ENCODE assay signal across 8 cellular contexts in the genomic region with DNA sequence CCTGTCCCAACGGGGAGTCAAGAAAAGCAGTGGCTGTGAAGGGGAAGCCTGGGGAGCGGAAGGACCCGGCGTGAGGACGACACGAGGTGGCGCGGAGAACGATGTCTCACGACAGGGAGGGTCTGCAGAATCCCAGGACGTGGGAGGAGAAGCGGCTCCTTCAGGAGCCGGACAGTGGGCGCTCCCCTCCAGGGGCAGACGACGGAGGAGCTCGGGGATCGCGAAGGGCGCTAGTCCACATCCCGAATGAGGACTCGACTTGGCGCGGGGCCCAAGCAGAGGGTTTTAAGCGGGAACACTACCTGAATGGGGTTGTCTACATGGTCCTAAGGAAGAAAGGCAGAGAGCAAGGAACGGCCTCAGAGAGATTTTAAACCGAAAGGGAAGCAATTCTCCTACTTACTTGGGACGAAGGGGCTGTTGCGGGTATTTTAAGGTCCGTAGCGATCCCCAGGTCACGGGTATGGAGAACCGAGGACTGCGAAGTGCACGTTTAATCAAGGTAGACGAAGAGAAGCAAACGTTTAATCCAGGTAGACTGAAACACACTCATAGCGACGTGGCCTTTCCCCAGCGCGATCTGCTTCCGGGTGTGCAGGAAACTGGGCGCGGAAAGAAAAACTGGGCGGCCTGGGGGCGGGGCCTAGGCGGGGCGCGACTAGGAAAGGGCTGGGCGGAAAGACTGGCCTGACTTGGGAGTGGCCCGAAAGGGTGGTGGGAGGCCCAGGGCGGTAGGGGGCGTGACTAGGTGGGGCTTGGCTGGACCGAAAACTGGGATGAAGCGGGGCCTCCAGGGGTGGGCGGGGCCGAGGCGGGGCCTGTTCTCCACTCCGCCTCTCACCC. TPM values are rescaled to one million over a fixed set of nuclear protein-coding genes. Genes with fewer than 3 reads are reported as not detected.
DNase-seq lines count a peak whose midpoint lies in the region; ATAC-seq and TF ChIP-seq lines count a peak whose summit lies in the region.

A gene (minus strand): TSS at position 594 of the 843 bp plus-strand sequence. CDS start 10,964 bp downstream, outside the sequence.

- no peak within 1 kb of the TSS for H2BK12ac ChIP-seq in trophoblast cell (ENCODE audit: low read length)

- intact Hi-C loops in T-helper 1 cell treated with Interleukin-12 subunit alpha and Interleukin-12 subunit beta and Interleukin-4 antibody, amounts not matched to agents 30 ng/mL and 1 ng/mL, for 36 hours (cut with micrococcal nuclease) = loop anchor here (1.0 kb wide), 7 partner anchors 45 to 691 kb away; a partner anchor contains a TSS
- intact Hi-C loops in adrenal gland (cut with DNase I) (no loop called here), heart left ventricle (cut with DNase I) (loop anchor here in 2 of 10 donors (1.0 to 5.0 kb wide), 2 partner anchors 42 to 46 kb away; a partner anchor contains a TSS), thyroid gland (cut with DNase I) (no loop called here)

- peak within 1 kb of the TSS; percentile 58 for H4K12ac ChIP-seq in trophoblast cell (ENCODE audit: low read depth, low read length)

- H2BK5ac ChIP-seq in trophoblast cell (ENCODE audit: low read depth, low read length, poor library complexity) = peak within 1 kb of the TSS; percentile 64

- H3K36me3 ChIP-seq in adrenal gland (replicated peaks in 1 of 2) (no peaks in the 10 kb centered on the region), heart left ventricle (peaks cover 0 to 30% (median 13%) of the 10 kb centered on the region in 9 donors), trophoblast cell (ENCODE audit: control insufficient read depth in 1 of 2, insufficient read depth in 2 of 2, low read length in 2 of 2) (peaks cover 8 to 13% of the 10 kb centered on the region in 2 experiments), thyroid gland (peaks cover 0 to 3% of the 10 kb centered on the region in 2 donors)

- H3K9ac ChIP-seq in trophoblast cell (ENCODE audit: low read length) = peak within 1 kb of the TSS; percentile 89

- peak within 1 kb of the TSS; percentile 46 for H3K18ac ChIP-seq in trophoblast cell (ENCODE audit: low read length)

- TF ChIP-seq CTCF in adrenal gland (IDR thresholded peaks at IDR 0.05) (no peak), heart left ventricle (IDR thresholded peaks at IDR 0.05) (peak in 5 of 12 donors; percentile 6 to 48 (median 22)), thyroid gland (IDR thresholded peaks at IDR 0.05) (no peak)

- H3K27me3 ChIP-seq in adrenal gland (no peaks in the 10 kb centered on the region), heart left ventricle (no peaks in the 10 kb centered on the region), trophoblast cell (ENCODE audit: insufficient read depth, low read length) (no peaks in the 10 kb centered on the region), thyroid gland (no peaks in the 10 kb centered on the region)

- H2AFZ ChIP-seq in trophoblast cell (ENCODE audit: insufficient read depth, low read length, poor library complexity) = peak within 1 kb of the TSS; percentile 50

- peak; percentile 80 for DNase-seq in DMS 273 treated with DMSO at 0.1 percent for 48 hours (lab: John Stamatoyannopoulos, UW)
- peak; percentile 80 for DNase-seq in GOT3 (lab: John Stamatoyannopoulos, UW)
- peak; percentile 65 for DNase-seq in NCI-H1092 treated with DMSO at 0.1 percent for 48 hours (lab: John Stamatoyannopoulos, UW)
- peak; percentile 95 to 98 (median 97) for DNase-seq in adrenal gland
- DNase-seq in heart left ventricle = peak; percentile 96 to 98 (median 97)
- DNase-seq in trophoblast cell = peak; percentile 92 to 95
- peak; percentile 95 to 96 for DNase-seq in thyroid gland

- peak within 1 kb of the TSS; percentile 89 for H4K8ac ChIP-seq in trophoblast cell (ENCODE audit: low read depth, low read length)

- peaks cover 0 to 4% (median 0%) of the 10 kb centered on the region in 3 donors for H3K9me3 ChIP-seq in adrenal gland (replicated peaks in 1 of 3)
- peaks cover 0 to 59% (median 14%) of the 10 kb centered on the region in 12 donors for H3K9me3 ChIP-seq in heart left ventricle
- peaks cover 11% of the 10 kb centered on the region for H3K9me3 ChIP-seq in trophoblast cell (ENCODE audit: insufficient read depth, low read depth, low read length)
- H3K9me3 ChIP-seq in thyroid gland = no peaks in the 10 kb centered on the region

- H3K14ac ChIP-seq in trophoblast cell (ENCODE audit: low read length) = peak within 1 kb of the TSS; percentile 69

- ATAC-seq in heart left ventricle = peak; percentile 99 to 100 (median 100)

- peaks cover 6% of the 10 kb centered on the region for H3K79me1 ChIP-seq in trophoblast cell (ENCODE audit: low read length)

- peaks cover 5% of the 10 kb centered on the region for H3K79me2 ChIP-seq in trophoblast cell (ENCODE audit: control insufficient read depth, insufficient read depth, low read length, poor library complexity)

- H3K4me2 ChIP-seq in trophoblast cell (ENCODE audit: low read length) = peak within 1 kb of the TSS; percentile 75

- TF ChIP-seq POLR2A in adrenal gland (IDR thresholded peaks at IDR 0.05) (peak; percentile 24 to 82), heart left ventricle (IDR thresholded peaks at IDR 0.05) (peak in 1 of 2 donors; percentile 73), thyroid gland (IDR thresholded peaks at IDR 0.05) (peak in 1 of 2 donors; percentile 72)

- peak within 1 kb of the TSS; percentile 49 for H3K4ac ChIP-seq in trophoblast cell (ENCODE audit: low read depth, low read length)

- H2BK120ac ChIP-seq in trophoblast cell (ENCODE audit: insufficient read depth, low read length, poor library complexity) = peak within 1 kb of the TSS; percentile 81

- peak within 1 kb of the TSS; percentile 30 to 83 (median 57) for H3K27ac ChIP-seq in adrenal gland
- peak within 1 kb of the TSS in 11 of 12 donors; percentile 31 to 87 (median 71) for H3K27ac ChIP-seq in heart left ventricle
- no peak within 1 kb of the TSS for H3K27ac ChIP-seq in trophoblast cell (ENCODE audit: low read depth, low read length)
- no peak within 1 kb of the TSS for H3K27ac ChIP-seq in thyroid gland

- H3K4me3 ChIP-seq in adrenal gland (peak within 1 kb of the TSS; percentile 64 to 85 (median 82)), heart left ventricle (peak within 1 kb of the TSS; percentile 69 to 99 (median 82)), trophoblast cell (ENCODE audit: low read depth, low read length) (peak within 1 kb of the TSS; percentile 90), thyroid gland (replicated peaks in 1 of 3) (peak within 1 kb of the TSS; percentile 11 to 80 (median 53))

- H2AK5ac ChIP-seq in trophoblast cell (ENCODE audit: low read length) = peak within 1 kb of the TSS; percentile 77

- WGBS in adrenal gland, 4 donors = 0 to 1% (median 1%) methylated on average over 46 to 59 of the region's 59 CpGs
- 0 to 1% (median 1%) methylated on average over 58 to 59 of the region's 59 CpGs for WGBS in heart left ventricle, 4 donors
- no CpG with 5 or more reads among the region's 59 CpGs for WGBS in trophoblast cell (ENCODE audit: extremely low coverage, insufficient coverage, insufficient read length)
- 0 to 2% methylated on average over 52 to 57 of the region's 59 CpGs for WGBS in thyroid gland, 2 donors

- H4K91ac ChIP-seq in trophoblast cell (ENCODE audit: low read depth, low read length) = peak within 1 kb of the TSS; percentile 79

- H3K4me1 ChIP-seq in adrenal gland (replicated peaks in 1 of 2) (peaks cover 14 to 16% of the 10 kb centered on the region in 2 donors), heart left ventricle (peaks cover 0 to 24% (median 15%) of the 10 kb centered on the region in 12 donors), trophoblast cell (ENCODE audit: control insufficient read depth in 1 of 2, insufficient read depth in 2 of 2, low read length in 2 of 2) (no peaks in the 10 kb centered on the region), thyroid gland (peaks cover 10 to 11% of the 10 kb centered on the region in 2 donors)

- H3K23ac ChIP-seq in trophoblast cell (ENCODE audit: low read length) = no peak within 1 kb of the TSS

RNA-seq across cellular contexts. Expression of the gene that starts here (rescaled TPM):
- total RNA-seq in T-helper 1 cell treated with Interleukin-12 subunit alpha and Interleukin-12 subunit beta and Interleukin-4 antibody, amounts not matched to agents 30 ng/mL and 1 ng/mL, for 36 hours = 23.1 and 27.0 TPM in 2 replicates
- 10 to 100 TPM in 7 of 8 donors, 1 to 10 TPM in 1; 9.2 to 34.1 (median 20.4) TPM for total RNA-seq in adrenal gland
- 10 to 100 TPM; 15.2 to 29.2 (median 16.7) TPM for polyA plus RNA-seq in adrenal gland
- total RNA-seq in heart left ventricle = 10 to 100 TPM in 3 of 9 donors, 1 to 10 TPM in 6; 6.8 to 12.9 (median 8.5) TPM
- 1 to 10 TPM; 6.2 to 6.8 TPM for polyA plus RNA-seq in heart left ventricle
- 15.2 and 15.4 TPM in 2 replicates for polyA plus RNA-seq in trophoblast cell (2013)
- 10 to 100 TPM; 14.9 to 23.9 (median 18.0) TPM for total RNA-seq in thyroid gland

Comparison
In these comparisons a context has a peak if more than half of its experiments do, and no peak if none do; other contexts are left out.
1. H3K27ac ChIP-seq: peak in adrenal gland (5 of 5) and heart left ventricle (11 of 12); none in trophoblast cell (single experiment) and thyroid gland (0 of 3).
2. Peak in every context shown above with its lines, with median percentiles within 50 percentile points of each other: DNase-seq and H3K4me3 ChIP-seq.